ENCODE assay signal across 1 cellular context in genomic region chr11:65026810-65027209, GRCh38.
A peak's percentile ranks its signal among the peaks of the same experiment; 100 is the strongest.
TF ChIP-seq lines count a peak whose summit lies in the region.

No MANE protein-coding gene starts in this region.

TF ChIP-seq in A549, 52 proteins besides CTCF, POLR2A, EP300 and RAD21 (continued from another document):
- TF ChIP-seq HMGXB4 (CRISPR knock-in tag; IDR thresholded peaks at IDR 0.05; ENCODE audit: borderline replicate concordance) (no peak), KDM1A (IDR thresholded peaks at IDR 0.05; ENCODE audit: low read depth) (peak; percentile 77), HOXB5 (CRISPR knock-in tag; IDR thresholded peaks at IDR 0.05) (no peak), PHF8 (IDR thresholded peaks at IDR 0.05; ENCODE audit: borderline replicate concordance, low read depth) (no peak), CHD4 (IDR thresholded peaks at IDR 0.05; ENCODE audit: borderline replicate concordance) (no peak), RNF2 (IDR thresholded peaks at IDR 0.05; ENCODE audit: borderline replicate concordance, low read depth) (no peak), HOXA7 (CRISPR knock-in tag; IDR thresholded peaks at IDR 0.05) (no peak)
